Comparison of ENCODE assay signal across 8 cellular contexts in the genomic region with DNA sequence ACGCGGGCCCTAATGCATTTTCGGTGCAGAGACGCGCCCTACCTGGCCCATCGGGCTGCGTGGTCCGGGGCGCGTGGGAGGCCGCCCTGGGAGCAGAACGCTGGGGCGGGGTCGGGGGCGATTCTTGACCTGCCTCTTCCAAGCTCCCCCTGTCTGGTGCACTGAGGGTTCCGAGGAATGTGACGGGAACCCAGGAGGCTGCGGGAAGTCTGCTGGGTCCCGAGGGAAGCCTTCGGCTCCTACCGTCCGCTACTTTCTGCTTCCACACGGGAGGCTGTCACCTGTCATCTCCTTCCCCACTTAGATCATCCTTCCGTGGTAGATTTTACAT. TPM values are rescaled to one million over a fixed set of nuclear protein-coding genes. Genes with fewer than 3 reads are reported as not detected.
DNase-seq lines count a peak whose midpoint lies in the region; ATAC-seq lines count a peak whose summit lies in the region.

No MANE protein-coding gene starts in this region.

- H4K20me1 ChIP-seq in BLaER1, result no peaks in the 10 kb centered on the region

- peak overlapping the region; percentile 59; the same call in 1 of the 2 replicates for H3K27ac ChIP-seq in BLaER1

- H3K27me3 Mint-ChIP-seq in activated T-cell treated with anti-CD3 and anti-CD28 coated beads, Interleukin-2, amount 50 U/mL, for 72 hours (ENCODE audit: low read depth), result no peaks in the 10 kb centered on the region

- H3K9me3 Mint-ChIP-seq in activated T-cell treated with anti-CD3 and anti-CD28 coated beads, Interleukin-2, amount 50 U/mL, for 72 hours, result no peaks in the 10 kb centered on the region
- H3K9me3 Mint-ChIP-seq in stimulated activated effector memory CD8-positive, alpha-beta T cell treated with anti-CD3 and anti-CD28 coated beads, Interleukin-12 subunit alpha, Interleukin-12 subunit beta, amount 100 ng/mL, for 72 hours, result no peaks in the 10 kb centered on the region

- peak overlapping the region; percentile 78 to 88 for H3K4me3 Mint-ChIP-seq in activated T-cell treated with anti-CD3 and anti-CD28 coated beads, Interleukin-2, amount 50 U/mL, for 72 hours
- H3K4me3 Mint-ChIP-seq in stimulated activated effector memory CD8-positive, alpha-beta T cell treated with anti-CD3 and anti-CD28 coated beads, Interleukin-12 subunit alpha, Interleukin-12 subunit beta, amount 100 ng/mL, for 72 hours, result peak overlapping the region; percentile 81

- peak overlapping the region; percentile 89 for H3K9ac ChIP-seq in BLaER1
- H3K9ac ChIP-seq in iPS-15b (ENCODE audit: low read depth, low read length), result no peak overlapping the region

- DNase-seq in activated T-cell treated with anti-CD3 and anti-CD28 coated beads, Interleukin-2, amount 50 U/mL, for 72 hours, result no peak
- no peak for DNase-seq in stimulated activated effector memory CD8-positive, alpha-beta T cell treated with anti-CD3 and anti-CD28 coated beads, Interleukin-12 subunit alpha, Interleukin-12 subunit beta, amount 100 ng/mL, for 72 hours (ENCODE audit: low spot score in 2 of 2)
- no peak for DNase-seq in EL
- DNase-seq in DMS79 (lab: John Stamatoyannopoulos, UW), result no peak

- H3K9me3 ChIP-seq in BLaER1 (no peaks in the 10 kb centered on the region), iPS-15b (ENCODE audit: control insufficient read depth, insufficient read depth, low read length) (no peaks in the 10 kb centered on the region)

- peaks cover 3 to 4% of the 10 kb centered on the region in 2 donors for H3K36me3 Mint-ChIP-seq in activated T-cell treated with anti-CD3 and anti-CD28 coated beads, Interleukin-2, amount 50 U/mL, for 72 hours (ENCODE audit: insufficient read depth in 2 of 2)
- peaks cover 8% of the 10 kb centered on the region for H3K36me3 Mint-ChIP-seq in stimulated activated effector memory CD8-positive, alpha-beta T cell treated with anti-CD3 and anti-CD28 coated beads, Interleukin-12 subunit alpha, Interleukin-12 subunit beta, amount 100 ng/mL, for 72 hours

- peaks cover 7% of the 10 kb centered on the region for H3K4me1 Mint-ChIP-seq in activated T-cell treated with anti-CD3 and anti-CD28 coated beads, Interleukin-2, amount 50 U/mL, for 72 hours (ENCODE audit: low read depth)
- H3K4me1 Mint-ChIP-seq in stimulated activated effector memory CD8-positive, alpha-beta T cell treated with anti-CD3 and anti-CD28 coated beads, Interleukin-12 subunit alpha, Interleukin-12 subunit beta, amount 100 ng/mL, for 72 hours, result peaks cover 19% of the 10 kb centered on the region

- H3K4me3 ChIP-seq in BLaER1 (peak overlapping the region; percentile 96), iPS-15b (ENCODE audit: low read depth, low read length) (peak overlapping the region; percentile 89)

- no peaks in the 10 kb centered on the region for H3K36me3 ChIP-seq in BLaER1
- H3K36me3 ChIP-seq in iPS-15b (ENCODE audit: control insufficient read depth, insufficient read depth, low read length), result no peaks in the 10 kb centered on the region

- H3K4me1 ChIP-seq in BLaER1 (peaks cover 49% of the 10 kb centered on the region), iPS-15b (ENCODE audit: control insufficient read depth, insufficient read depth, low read length) (no peaks in the 10 kb centered on the region)

- H3K27me3 ChIP-seq in BLaER1 (no peaks in the 10 kb centered on the region), iPS-15b (ENCODE audit: control insufficient read depth, insufficient read depth, low read length) (peaks cover 3% of the 10 kb centered on the region)

- H3K4me2 ChIP-seq in BLaER1, result peak overlapping the region; percentile 97

- ATAC-seq in HG02642 (IDR thresholded peaks at IDR 0.05; ENCODE audit: poor library complexity, unreplicated experiment), result peak; percentile 10
- peak in 1 of 2 donors; percentile 39 for ATAC-seq in activated T-cell treated with anti-CD3 and anti-CD28 coated beads, Interleukin-2, amount 50 U/mL, for 72 hours (replicated peaks in 1 of 2)
- no peak for ATAC-seq in stimulated activated effector memory CD8-positive, alpha-beta T cell treated with anti-CD3 and anti-CD28 coated beads, Interleukin-12 subunit alpha, Interleukin-12 subunit beta, amount 100 ng/mL, for 72 hours
- no peak for ATAC-seq in GM18858 (IDR thresholded peaks at IDR 0.05; ENCODE audit: unreplicated experiment)

- H3K27ac Mint-ChIP-seq in activated T-cell treated with anti-CD3 and anti-CD28 coated beads, Interleukin-2, amount 50 U/mL, for 72 hours, result no peak overlapping the region
- peak overlapping the region; percentile 91 for H3K27ac Mint-ChIP-seq in stimulated activated effector memory CD8-positive, alpha-beta T cell treated with anti-CD3 and anti-CD28 coated beads, Interleukin-12 subunit alpha, Interleukin-12 subunit beta, amount 100 ng/mL, for 72 hours

RNA-seq across cellular contexts. Expression of gene SPRYD7, which starts 0.8 kb away (rescaled TPM):
- total RNA-seq in activated T-cell treated with anti-CD3 and anti-CD28 coated beads, Interleukin-2, amount 50 U/mL, for 72 hours, result 1 to 10 TPM; 3.7 to 6.4 TPM

RNA-seq across cellular contexts. Expression of gene TRIM13, which starts 59.9 kb away (rescaled TPM):
- 10 to 100 TPM; 12.1 to 12.6 TPM for total RNA-seq in activated T-cell treated with anti-CD3 and anti-CD28 coated beads, Interleukin-2, amount 50 U/mL, for 72 hours
